1 cellular context compared by ENCODE assay signal in the genomic region with DNA sequence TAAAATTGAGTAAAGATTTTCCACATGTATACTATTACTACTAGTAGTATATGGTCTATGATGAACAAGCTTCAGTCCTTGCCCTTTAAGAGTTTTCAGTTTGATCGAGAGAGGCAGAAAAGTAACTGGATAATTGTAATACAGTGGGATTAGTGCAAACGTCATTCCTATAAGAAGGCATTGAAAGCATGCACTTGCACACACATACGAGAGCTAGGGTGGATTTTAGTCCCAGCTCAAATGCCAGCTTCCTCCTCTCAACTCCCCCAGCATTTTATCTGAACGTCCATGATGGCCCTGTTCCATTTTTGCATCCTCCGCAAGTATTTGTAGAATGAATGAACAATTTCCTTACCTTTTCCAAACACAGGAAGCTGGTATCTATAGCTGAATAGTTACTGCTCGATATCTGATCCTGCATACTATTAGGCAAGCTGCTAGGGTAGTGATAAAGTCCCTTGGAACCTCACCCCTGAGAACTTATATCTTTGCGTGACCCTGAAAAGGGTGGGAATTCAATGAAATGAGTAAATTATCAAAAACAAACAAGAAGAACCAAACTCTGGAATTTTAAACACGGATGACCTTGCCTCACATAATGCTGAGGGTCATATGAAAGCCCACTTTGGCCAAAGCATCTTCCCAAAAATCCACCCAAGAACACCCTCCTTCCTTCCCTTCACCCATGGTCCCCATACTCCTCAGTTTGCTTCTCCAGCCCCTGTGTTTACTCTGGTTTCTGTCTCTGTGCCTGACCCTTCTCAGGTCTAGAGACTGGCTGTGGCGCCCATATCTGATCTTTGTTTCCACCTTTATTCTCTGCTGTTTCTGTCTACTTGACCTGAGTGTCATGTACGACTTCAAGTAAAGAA.
TF ChIP-seq lines count a peak whose summit lies in the region.

No MANE protein-coding gene starts in this region.

TF ChIP-seq in K562, 482 proteins besides CTCF, POLR2A, EP300 and RAD21 (continued from another document and continues in another):
- 0 out of 2 replicates have a peak, but pooled peaks have one; percentile 58 for TF ChIP-seq ZNF644 (tag; IDR thresholded peaks at IDR 0.05; ENCODE audit: low read depth)
- no peak for TF ChIP-seq IFI16 (CRISPR knock-in tag; IDR thresholded peaks at IDR 0.05)
- TF ChIP-seq ETV5 (CRISPR knock-in tag; IDR thresholded peaks at IDR 0.05; ENCODE audit: low read depth): 0 out of 2 replicates have a peak, but pooled peaks have one; percentile 39
- TF ChIP-seq ZNF668 (CRISPR knock-in tag; IDR thresholded peaks at IDR 0.05): no peak
- no peak for TF ChIP-seq SIN3B (IDR thresholded peaks at IDR 0.05; ENCODE audit: low read depth)
- peak in 1 of 2 experiments; percentile 67; a peak in 2 of 4 replicates for TF ChIP-seq FOXA3 (CRISPR knock-in tag; conservative IDR thresholded peaks at IDR 0.05 in 1 of 2, IDR thresholded peaks at IDR 0.05 in 1 of 2)
- no peak for TF ChIP-seq ZBTB8A (IDR thresholded peaks at IDR 0.05; ENCODE audit: partially characterized antibody)
- TF ChIP-seq GTF2E2 (tag; IDR thresholded peaks at IDR 0.05): no peak
- TF ChIP-seq, protein P1, sequence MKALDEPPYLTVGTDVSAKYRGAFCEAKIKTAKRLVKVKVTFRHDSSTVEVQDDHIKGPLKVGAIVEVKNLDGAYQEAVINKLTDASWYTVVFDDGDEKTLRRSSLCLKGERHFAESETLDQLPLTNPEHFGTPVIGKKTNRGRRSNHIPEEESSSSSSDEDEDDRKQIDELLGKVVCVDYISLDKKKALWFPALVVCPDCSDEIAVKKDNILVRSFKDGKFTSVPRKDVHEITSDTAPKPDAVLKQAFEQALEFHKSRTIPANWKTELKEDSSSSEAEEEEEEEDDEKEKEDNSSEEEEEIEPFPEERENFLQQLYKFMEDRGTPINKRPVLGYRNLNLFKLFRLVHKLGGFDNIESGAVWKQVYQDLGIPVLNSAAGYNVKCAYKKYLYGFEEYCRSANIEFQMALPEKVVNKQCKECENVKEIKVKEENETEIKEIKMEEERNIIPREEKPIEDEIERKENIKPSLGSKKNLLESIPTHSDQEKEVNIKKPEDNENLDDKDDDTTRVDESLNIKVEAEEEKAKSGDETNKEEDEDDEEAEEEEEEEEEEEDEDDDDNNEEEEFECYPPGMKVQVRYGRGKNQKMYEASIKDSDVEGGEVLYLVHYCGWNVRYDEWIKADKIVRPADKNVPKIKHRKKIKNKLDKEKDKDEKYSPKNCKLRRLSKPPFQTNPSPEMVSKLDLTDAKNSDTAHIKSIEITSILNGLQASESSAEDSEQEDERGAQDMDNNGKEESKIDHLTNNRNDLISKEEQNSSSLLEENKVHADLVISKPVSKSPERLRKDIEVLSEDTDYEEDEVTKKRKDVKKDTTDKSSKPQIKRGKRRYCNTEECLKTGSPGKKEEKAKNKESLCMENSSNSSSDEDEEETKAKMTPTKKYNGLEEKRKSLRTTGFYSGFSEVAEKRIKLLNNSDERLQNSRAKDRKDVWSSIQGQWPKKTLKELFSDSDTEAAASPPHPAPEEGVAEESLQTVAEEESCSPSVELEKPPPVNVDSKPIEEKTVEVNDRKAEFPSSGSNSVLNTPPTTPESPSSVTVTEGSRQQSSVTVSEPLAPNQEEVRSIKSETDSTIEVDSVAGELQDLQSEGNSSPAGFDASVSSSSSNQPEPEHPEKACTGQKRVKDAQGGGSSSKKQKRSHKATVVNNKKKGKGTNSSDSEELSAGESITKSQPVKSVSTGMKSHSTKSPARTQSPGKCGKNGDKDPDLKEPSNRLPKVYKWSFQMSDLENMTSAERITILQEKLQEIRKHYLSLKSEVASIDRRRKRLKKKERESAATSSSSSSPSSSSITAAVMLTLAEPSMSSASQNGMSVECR (CRISPR knock-in tag; IDR thresholded peaks at IDR 0.05): no peak
- peak; percentile 16; the same call in 1 of the 2 replicates for TF ChIP-seq ZEB2 (IDR thresholded peaks at IDR 0.05)
- TF ChIP-seq ZC3H4 (CRISPR knock-in tag; IDR thresholded peaks at IDR 0.05; ENCODE audit: borderline replicate concordance): no peak
- TF ChIP-seq SIN3A (IDR thresholded peaks at IDR 0.05; ENCODE audit: borderline replicate concordance in 2 of 2, control insufficient read depth in 1 of 2, low read depth in 2 of 2, low read length in 2 of 2): no peak
- peak in 1 of 2 experiments; percentile 7; a peak in 1 of 4 replicates for TF ChIP-seq TBL1XR1 (IDR thresholded peaks at IDR 0.05; ENCODE audit: low read length in 2 of 2)
- TF ChIP-seq ZNF77 (CRISPR knock-in tag; IDR thresholded peaks at IDR 0.05): no peak
- no peak for TF ChIP-seq RBFOX2 (IDR thresholded peaks at IDR 0.05; ENCODE audit: low read depth, low read length)
- no peak for TF ChIP-seq ZNF354B (CRISPR knock-in tag; IDR thresholded peaks at IDR 0.05)
- 0 out of 2 replicates have a peak, but pooled peaks have one; percentile 13 for TF ChIP-seq GATAD2B (IDR thresholded peaks at IDR 0.05; ENCODE audit: borderline replicate concordance)
- no peak for TF ChIP-seq ZKSCAN1 (IDR thresholded peaks at IDR 0.05; ENCODE audit: low read depth, low read length)
- TF ChIP-seq PHB (CRISPR knock-in tag; IDR thresholded peaks at IDR 0.05): no peak
- no peak for TF ChIP-seq ZNF431 (CRISPR knock-in tag; IDR thresholded peaks at IDR 0.05)
- TF ChIP-seq, protein P2, sequence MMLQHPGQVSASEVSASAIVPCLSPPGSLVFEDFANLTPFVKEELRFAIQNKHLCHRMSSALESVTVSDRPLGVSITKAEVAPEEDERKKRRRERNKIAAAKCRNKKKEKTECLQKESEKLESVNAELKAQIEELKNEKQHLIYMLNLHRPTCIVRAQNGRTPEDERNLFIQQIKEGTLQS (IDR thresholded peaks at IDR 0.05): no peak
- TF ChIP-seq, protein P2 (CRISPR knock-in tag; conservative IDR thresholded peaks at IDR 0.05): no peak
- no peak for TF ChIP-seq ILF3 (IDR thresholded peaks at IDR 0.05; ENCODE audit: borderline replicate concordance)
- TF ChIP-seq TCF3 (CRISPR knock-in tag; IDR thresholded peaks at IDR 0.05): peak; percentile 82
- TF ChIP-seq LARP7 (IDR thresholded peaks at IDR 0.05): no peak
- TF ChIP-seq TSC22D4 (tag; IDR thresholded peaks at IDR 0.05): no peak
- no peak for TF ChIP-seq ADNP (tag; IDR thresholded peaks at IDR 0.05)
- no peak for TF ChIP-seq ZNF707 (CRISPR knock-in tag; conservative IDR thresholded peaks at IDR 0.05)
- TF ChIP-seq, protein P3, sequence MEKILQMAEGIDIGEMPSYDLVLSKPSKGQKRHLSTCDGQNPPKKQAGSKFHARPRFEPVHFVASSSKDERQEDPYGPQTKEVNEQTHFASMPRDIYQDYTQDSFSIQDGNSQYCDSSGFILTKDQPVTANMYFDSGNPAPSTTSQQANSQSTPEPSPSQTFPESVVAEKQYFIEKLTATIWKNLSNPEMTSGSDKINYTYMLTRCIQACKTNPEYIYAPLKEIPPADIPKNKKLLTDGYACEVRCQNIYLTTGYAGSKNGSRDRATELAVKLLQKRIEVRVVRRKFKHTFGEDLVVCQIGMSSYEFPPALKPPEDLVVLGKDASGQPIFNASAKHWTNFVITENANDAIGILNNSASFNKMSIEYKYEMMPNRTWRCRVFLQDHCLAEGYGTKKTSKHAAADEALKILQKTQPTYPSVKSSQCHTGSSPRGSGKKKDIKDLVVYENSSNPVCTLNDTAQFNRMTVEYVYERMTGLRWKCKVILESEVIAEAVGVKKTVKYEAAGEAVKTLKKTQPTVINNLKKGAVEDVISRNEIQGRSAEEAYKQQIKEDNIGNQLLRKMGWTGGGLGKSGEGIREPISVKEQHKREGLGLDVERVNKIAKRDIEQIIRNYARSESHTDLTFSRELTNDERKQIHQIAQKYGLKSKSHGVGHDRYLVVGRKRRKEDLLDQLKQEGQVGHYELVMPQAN (IDR thresholded peaks at IDR 0.05; ENCODE audit: borderline replicate concordance): no peak
- no peak for TF ChIP-seq ETV6 (IDR thresholded peaks at IDR 0.05; ENCODE audit: borderline replicate concordance in 1 of 2, low read depth in 2 of 2, low read length in 1 of 2)
- TF ChIP-seq ETV6 (CRISPR knock-in tag; IDR thresholded peaks at IDR 0.05; ENCODE audit: borderline replicate concordance): no peak
- TF ChIP-seq ZFP30 (CRISPR knock-in tag; IDR thresholded peaks at IDR 0.05; ENCODE audit: borderline replicate concordance): no peak
- TF ChIP-seq DMBX1 (CRISPR knock-in tag; IDR thresholded peaks at IDR 0.05; ENCODE audit: borderline replicate concordance): no peak
- no peak for TF ChIP-seq ZNF212 (CRISPR knock-in tag; IDR thresholded peaks at IDR 0.05)
- TF ChIP-seq TEAD2 (tag; IDR thresholded peaks at IDR 0.05): no peak
- no peak for TF ChIP-seq DACH1 (IDR thresholded peaks at IDR 0.05; ENCODE audit: partially characterized antibody)
- no peak for TF ChIP-seq EWSR1 (IDR thresholded peaks at IDR 0.05; ENCODE audit: borderline replicate concordance, low read depth, partially characterized antibody)
- no peak for TF ChIP-seq MTA1 (IDR thresholded peaks at IDR 0.05; ENCODE audit: borderline replicate concordance)
- TF ChIP-seq ESRRA (IDR thresholded peaks at IDR 0.05; ENCODE audit: borderline replicate concordance, low read depth): peak; percentile 80
- no peak for TF ChIP-seq SMARCA5 (IDR thresholded peaks at IDR 0.05)
- TF ChIP-seq SLC30A9 (CRISPR knock-in tag; IDR thresholded peaks at IDR 0.05): no peak
- no peak for TF ChIP-seq FOXK2 (conservative IDR thresholded peaks at IDR 0.05 in 1 of 2, IDR thresholded peaks at IDR 0.05 in 1 of 2; ENCODE audit: low read depth in 2 of 2)
- no peak for TF ChIP-seq ZNF507 (tag; conservative IDR thresholded peaks at IDR 0.05)
- TF ChIP-seq HNRNPK (IDR thresholded peaks at IDR 0.05; ENCODE audit: low read depth, low read length, poor library complexity, severe bottlenecking): no peak
- no peak for TF ChIP-seq KLF16 (IDR thresholded peaks at IDR 0.05)
- TF ChIP-seq ZNF764 (CRISPR knock-in tag; IDR thresholded peaks at IDR 0.05; ENCODE audit: low read depth): no peak
- 0 out of 2 replicates have a peak, but pooled peaks have one; percentile 21 for TF ChIP-seq SMAD4 (CRISPR knock-in tag; conservative IDR thresholded peaks at IDR 0.05)
- TF ChIP-seq ZNF282 (CRISPR knock-in tag; IDR thresholded peaks at IDR 0.05): no peak
- TF ChIP-seq, protein P4, sequence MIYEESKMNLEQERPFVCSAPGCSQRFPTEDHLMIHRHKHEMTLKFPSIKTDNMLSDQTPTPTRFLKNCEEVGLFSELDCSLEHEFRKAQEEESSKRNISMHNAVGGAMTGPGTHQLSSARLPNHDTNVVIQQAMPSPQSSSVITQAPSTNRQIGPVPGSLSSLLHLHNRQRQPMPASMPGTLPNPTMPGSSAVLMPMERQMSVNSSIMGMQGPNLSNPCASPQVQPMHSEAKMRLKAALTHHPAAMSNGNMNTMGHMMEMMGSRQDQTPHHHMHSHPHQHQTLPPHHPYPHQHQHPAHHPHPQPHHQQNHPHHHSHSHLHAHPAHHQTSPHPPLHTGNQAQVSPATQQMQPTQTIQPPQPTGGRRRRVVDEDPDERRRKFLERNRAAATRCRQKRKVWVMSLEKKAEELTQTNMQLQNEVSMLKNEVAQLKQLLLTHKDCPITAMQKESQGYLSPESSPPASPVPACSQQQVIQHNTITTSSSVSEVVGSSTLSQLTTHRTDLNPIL (CRISPR knock-in tag; IDR thresholded peaks at IDR 0.05): no peak
- TF ChIP-seq, protein P5, sequence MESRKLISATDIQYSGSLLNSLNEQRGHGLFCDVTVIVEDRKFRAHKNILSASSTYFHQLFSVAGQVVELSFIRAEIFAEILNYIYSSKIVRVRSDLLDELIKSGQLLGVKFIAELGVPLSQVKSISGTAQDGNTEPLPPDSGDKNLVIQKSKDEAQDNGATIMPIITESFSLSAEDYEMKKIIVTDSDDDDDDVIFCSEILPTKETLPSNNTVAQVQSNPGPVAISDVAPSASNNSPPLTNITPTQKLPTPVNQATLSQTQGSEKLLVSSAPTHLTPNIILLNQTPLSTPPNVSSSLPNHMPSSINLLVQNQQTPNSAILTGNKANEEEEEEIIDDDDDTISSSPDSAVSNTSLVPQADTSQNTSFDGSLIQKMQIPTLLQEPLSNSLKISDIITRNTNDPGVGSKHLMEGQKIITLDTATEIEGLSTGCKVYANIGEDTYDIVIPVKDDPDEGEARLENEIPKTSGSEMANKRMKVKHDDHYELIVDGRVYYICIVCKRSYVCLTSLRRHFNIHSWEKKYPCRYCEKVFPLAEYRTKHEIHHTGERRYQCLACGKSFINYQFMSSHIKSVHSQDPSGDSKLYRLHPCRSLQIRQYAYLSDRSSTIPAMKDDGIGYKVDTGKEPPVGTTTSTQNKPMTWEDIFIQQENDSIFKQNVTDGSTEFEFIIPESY (CRISPR knock-in tag; IDR thresholded peaks at IDR 0.05): no peak
- TF ChIP-seq HOXB6 (CRISPR knock-in tag; IDR thresholded peaks at IDR 0.05; ENCODE audit: borderline replicate concordance): no peak
- no peak for TF ChIP-seq NCOA2 (IDR thresholded peaks at IDR 0.05; ENCODE audit: partially characterized antibody in 2 of 2)
- no peak for TF ChIP-seq ZNF23 (CRISPR knock-in tag; IDR thresholded peaks at IDR 0.05)
- no peak for TF ChIP-seq KLF13 (tag; IDR thresholded peaks at IDR 0.05; ENCODE audit: borderline replicate concordance, low read depth)
- TF ChIP-seq, protein P6, sequence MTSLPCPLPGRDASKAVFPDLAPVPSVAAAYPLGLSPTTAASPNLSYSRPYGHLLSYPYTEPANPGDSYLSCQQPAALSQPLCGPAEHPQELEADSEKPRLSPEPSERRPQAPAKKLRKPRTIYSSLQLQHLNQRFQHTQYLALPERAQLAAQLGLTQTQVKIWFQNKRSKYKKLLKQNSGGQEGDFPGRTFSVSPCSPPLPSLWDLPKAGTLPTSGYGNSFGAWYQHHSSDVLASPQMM (CRISPR knock-in tag; IDR thresholded peaks at IDR 0.05): no peak
- TF ChIP-seq, protein P7, sequence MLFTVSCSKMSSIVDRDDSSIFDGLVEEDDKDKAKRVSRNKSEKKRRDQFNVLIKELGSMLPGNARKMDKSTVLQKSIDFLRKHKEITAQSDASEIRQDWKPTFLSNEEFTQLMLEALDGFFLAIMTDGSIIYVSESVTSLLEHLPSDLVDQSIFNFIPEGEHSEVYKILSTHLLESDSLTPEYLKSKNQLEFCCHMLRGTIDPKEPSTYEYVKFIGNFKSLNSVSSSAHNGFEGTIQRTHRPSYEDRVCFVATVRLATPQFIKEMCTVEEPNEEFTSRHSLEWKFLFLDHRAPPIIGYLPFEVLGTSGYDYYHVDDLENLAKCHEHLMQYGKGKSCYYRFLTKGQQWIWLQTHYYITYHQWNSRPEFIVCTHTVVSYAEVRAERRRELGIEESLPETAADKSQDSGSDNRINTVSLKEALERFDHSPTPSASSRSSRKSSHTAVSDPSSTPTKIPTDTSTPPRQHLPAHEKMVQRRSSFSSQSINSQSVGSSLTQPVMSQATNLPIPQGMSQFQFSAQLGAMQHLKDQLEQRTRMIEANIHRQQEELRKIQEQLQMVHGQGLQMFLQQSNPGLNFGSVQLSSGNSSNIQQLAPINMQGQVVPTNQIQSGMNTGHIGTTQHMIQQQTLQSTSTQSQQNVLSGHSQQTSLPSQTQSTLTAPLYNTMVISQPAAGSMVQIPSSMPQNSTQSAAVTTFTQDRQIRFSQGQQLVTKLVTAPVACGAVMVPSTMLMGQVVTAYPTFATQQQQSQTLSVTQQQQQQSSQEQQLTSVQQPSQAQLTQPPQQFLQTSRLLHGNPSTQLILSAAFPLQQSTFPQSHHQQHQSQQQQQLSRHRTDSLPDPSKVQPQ (CRISPR knock-in tag; IDR thresholded peaks at IDR 0.05; ENCODE audit: borderline replicate concordance): no peak
- TF ChIP-seq CHD1 (IDR thresholded peaks at IDR 0.05; ENCODE audit: low read length): no peak
